ENCODE assay signal across 2 cellular contexts in the genomic region with DNA sequence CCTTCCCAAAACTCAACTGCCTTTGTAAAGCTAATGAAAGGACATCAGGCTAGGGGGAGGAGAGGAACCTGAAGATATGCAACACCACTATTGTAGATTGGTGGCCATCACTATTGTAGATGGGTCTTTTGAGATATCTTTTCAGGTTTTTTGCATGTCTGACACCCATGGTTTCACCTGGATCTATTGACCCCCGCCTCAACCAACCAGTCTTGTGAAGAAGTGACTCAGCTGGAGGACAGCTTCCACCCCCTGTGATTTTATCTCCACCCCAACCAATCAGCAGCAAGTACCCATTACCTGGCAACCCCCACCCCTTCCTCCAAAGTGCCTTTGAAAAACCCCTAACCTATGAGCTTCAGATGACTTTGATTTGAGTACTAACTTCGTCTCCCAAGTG.
TF ChIP-seq lines count a peak whose summit lies in the region.

No MANE protein-coding gene starts in this region.

TF ChIP-seq in GM23338, 12 proteins besides CTCF, POLR2A, EP300 and RAD21 (continued from another document and continues in another):
- TF ChIP-seq, protein P1, sequence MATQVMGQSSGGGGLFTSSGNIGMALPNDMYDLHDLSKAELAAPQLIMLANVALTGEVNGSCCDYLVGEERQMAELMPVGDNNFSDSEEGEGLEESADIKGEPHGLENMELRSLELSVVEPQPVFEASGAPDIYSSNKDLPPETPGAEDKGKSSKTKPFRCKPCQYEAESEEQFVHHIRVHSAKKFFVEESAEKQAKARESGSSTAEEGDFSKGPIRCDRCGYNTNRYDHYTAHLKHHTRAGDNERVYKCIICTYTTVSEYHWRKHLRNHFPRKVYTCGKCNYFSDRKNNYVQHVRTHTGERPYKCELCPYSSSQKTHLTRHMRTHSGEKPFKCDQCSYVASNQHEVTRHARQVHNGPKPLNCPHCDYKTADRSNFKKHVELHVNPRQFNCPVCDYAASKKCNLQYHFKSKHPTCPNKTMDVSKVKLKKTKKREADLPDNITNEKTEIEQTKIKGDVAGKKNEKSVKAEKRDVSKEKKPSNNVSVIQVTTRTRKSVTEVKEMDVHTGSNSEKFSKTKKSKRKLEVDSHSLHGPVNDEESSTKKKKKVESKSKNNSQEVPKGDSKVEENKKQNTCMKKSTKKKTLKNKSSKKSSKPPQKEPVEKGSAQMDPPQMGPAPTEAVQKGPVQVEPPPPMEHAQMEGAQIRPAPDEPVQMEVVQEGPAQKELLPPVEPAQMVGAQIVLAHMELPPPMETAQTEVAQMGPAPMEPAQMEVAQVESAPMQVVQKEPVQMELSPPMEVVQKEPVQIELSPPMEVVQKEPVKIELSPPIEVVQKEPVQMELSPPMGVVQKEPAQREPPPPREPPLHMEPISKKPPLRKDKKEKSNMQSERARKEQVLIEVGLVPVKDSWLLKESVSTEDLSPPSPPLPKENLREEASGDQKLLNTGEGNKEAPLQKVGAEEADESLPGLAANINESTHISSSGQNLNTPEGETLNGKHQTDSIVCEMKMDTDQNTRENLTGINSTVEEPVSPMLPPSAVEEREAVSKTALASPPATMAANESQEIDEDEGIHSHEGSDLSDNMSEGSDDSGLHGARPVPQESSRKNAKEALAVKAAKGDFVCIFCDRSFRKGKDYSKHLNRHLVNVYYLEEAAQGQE (IDR thresholded peaks at IDR 0.05; ENCODE audit: unreplicated experiment), result no peak
- TF ChIP-seq CREB1 (CRISPR knock-in tag; IDR thresholded peaks at IDR 0.05; ENCODE audit: low read depth) (no peak), ZNF114 (CRISPR knock-in tag; IDR thresholded peaks at IDR 0.05) (no peak), JUNB (IDR thresholded peaks at IDR 0.05; ENCODE audit: unreplicated experiment) (no peak), EZH2phosphoT487 (IDR thresholded peaks at IDR 0.05; ENCODE audit: unreplicated experiment) (no peak), ZNF331 (CRISPR knock-in tag; IDR thresholded peaks at IDR 0.05; ENCODE audit: low read depth) (no peak), POLR2AphosphoS5 (IDR thresholded peaks at IDR 0.05; ENCODE audit: low read depth) (no peak), NANOG (IDR thresholded peaks at IDR 0.05; ENCODE audit: borderline replicate concordance) (no peak)
- TF ChIP-seq, protein P2, sequence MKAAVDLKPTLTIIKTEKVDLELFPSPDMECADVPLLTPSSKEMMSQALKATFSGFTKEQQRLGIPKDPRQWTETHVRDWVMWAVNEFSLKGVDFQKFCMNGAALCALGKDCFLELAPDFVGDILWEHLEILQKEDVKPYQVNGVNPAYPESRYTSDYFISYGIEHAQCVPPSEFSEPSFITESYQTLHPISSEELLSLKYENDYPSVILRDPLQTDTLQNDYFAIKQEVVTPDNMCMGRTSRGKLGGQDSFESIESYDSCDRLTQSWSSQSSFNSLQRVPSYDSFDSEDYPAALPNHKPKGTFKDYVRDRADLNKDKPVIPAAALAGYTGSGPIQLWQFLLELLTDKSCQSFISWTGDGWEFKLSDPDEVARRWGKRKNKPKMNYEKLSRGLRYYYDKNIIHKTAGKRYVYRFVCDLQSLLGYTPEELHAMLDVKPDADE (IDR thresholded peaks at IDR 0.05), result no peak
- TF ChIP-seq, protein P3, sequence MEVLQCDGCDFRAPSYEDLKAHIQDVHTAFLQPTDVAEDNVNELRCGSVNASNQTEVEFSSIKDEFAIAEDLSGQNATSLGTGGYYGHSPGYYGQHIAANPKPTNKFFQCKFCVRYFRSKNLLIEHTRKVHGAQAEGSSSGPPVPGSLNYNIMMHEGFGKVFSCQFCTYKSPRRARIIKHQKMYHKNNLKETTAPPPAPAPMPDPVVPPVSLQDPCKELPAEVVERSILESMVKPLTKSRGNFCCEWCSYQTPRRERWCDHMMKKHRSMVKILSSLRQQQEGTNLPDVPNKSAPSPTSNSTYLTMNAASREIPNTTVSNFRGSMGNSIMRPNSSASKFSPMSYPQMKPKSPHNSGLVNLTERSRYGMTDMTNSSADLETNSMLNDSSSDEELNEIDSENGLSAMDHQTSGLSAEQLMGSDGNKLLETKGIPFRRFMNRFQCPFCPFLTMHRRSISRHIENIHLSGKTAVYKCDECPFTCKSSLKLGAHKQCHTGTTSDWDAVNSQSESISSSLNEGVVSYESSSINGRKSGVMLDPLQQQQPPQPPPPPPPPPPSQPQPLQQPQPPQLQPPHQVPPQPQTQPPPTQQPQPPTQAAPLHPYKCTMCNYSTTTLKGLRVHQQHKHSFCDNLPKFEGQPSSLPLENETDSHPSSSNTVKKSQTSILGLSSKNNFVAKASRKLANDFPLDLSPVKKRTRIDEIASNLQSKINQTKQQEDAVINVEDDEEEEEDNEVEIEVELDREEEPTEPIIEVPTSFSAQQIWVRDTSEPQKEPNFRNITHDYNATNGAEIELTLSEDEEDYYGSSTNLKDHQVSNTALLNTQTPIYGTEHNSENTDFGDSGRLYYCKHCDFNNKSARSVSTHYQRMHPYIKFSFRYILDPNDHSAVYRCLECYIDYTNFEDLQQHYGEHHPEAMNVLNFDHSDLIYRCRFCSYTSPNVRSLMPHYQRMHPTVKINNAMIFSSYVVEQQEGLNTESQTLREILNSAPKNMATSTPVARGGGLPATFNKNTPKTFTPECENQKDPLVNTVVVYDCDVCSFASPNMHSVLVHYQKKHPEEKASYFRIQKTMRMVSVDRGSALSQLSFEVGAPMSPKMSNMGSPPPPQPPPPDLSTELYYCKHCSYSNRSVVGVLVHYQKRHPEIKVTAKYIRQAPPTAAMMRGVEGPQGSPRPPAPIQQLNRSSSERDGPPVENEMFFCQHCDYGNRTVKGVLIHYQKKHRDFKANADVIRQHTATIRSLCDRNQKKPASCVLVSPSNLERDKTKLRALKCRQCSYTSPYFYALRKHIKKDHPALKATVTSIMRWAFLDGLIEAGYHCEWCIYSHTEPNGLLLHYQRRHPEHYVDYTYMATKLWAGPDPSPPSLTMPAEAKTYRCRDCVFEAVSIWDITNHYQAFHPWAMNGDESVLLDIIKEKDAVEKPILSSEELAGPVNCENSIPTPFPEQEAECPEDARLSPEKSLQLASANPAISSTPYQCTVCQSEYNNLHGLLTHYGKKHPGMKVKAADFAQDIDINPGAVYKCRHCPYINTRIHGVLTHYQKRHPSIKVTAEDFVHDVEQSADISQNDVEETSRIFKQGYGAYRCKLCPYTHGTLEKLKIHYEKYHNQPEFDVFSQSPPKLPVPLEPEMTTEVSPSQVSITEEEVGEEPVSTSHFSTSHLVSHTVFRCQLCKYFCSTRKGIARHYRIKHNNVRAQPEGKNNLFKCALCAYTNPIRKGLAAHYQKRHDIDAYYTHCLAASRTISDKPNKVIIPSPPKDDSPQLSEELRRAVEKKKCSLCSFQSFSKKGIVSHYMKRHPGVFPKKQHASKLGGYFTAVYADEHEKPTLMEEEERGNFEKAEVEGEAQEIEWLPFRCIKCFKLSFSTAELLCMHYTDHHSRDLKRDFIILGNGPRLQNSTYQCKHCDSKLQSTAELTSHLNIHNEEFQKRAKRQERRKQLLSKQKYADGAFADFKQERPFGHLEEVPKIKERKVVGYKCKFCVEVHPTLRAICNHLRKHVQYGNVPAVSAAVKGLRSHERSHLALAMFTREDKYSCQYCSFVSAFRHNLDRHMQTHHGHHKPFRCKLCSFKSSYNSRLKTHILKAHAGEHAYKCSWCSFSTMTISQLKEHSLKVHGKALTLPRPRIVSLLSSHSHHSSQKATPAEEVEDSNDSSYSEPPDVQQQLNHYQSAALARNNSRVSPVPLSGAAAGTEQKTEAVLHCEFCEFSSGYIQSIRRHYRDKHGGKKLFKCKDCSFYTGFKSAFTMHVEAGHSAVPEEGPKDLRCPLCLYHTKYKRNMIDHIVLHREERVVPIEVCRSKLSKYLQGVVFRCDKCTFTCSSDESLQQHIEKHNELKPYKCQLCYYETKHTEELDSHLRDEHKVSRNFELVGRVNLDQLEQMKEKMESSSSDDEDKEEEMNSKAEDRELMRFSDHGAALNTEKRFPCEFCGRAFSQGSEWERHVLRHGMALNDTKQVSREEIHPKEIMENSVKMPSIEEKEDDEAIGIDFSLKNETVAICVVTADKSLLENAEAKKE (CRISPR knock-in tag; IDR thresholded peaks at IDR 0.05), result no peak

TF ChIP-seq in WTC11, 78 proteins besides CTCF, POLR2A, EP300 and RAD21 (continued from another document):
- TF ChIP-seq AR (CRISPR knock-in tag; IDR thresholded peaks at IDR 0.05) (no peak), SMAD3 (CRISPR knock-in tag; IDR thresholded peaks at IDR 0.05; ENCODE audit: borderline replicate concordance) (no peak), TEAD4 (CRISPR knock-in tag; IDR thresholded peaks at IDR 0.05) (no peak), MYBL2 (CRISPR knock-in tag; IDR thresholded peaks at IDR 0.05) (no peak), ZNF532 (CRISPR knock-in tag; IDR thresholded peaks at IDR 0.05; ENCODE audit: borderline replicate concordance) (no peak), NR2C2 (CRISPR knock-in tag; IDR thresholded peaks at IDR 0.05) (no peak)
- TF ChIP-seq, protein P4, sequence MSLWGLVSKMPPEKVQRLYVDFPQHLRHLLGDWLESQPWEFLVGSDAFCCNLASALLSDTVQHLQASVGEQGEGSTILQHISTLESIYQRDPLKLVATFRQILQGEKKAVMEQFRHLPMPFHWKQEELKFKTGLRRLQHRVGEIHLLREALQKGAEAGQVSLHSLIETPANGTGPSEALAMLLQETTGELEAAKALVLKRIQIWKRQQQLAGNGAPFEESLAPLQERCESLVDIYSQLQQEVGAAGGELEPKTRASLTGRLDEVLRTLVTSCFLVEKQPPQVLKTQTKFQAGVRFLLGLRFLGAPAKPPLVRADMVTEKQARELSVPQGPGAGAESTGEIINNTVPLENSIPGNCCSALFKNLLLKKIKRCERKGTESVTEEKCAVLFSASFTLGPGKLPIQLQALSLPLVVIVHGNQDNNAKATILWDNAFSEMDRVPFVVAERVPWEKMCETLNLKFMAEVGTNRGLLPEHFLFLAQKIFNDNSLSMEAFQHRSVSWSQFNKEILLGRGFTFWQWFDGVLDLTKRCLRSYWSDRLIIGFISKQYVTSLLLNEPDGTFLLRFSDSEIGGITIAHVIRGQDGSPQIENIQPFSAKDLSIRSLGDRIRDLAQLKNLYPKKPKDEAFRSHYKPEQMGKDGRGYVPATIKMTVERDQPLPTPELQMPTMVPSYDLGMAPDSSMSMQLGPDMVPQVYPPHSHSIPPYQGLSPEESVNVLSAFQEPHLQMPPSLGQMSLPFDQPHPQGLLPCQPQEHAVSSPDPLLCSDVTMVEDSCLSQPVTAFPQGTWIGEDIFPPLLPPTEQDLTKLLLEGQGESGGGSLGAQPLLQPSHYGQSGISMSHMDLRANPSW (CRISPR knock-in tag; conservative IDR thresholded peaks at IDR 0.05; ENCODE audit: low read depth), result no peak
